8 cellular contexts compared by ENCODE assay signal in the genomic region with DNA sequence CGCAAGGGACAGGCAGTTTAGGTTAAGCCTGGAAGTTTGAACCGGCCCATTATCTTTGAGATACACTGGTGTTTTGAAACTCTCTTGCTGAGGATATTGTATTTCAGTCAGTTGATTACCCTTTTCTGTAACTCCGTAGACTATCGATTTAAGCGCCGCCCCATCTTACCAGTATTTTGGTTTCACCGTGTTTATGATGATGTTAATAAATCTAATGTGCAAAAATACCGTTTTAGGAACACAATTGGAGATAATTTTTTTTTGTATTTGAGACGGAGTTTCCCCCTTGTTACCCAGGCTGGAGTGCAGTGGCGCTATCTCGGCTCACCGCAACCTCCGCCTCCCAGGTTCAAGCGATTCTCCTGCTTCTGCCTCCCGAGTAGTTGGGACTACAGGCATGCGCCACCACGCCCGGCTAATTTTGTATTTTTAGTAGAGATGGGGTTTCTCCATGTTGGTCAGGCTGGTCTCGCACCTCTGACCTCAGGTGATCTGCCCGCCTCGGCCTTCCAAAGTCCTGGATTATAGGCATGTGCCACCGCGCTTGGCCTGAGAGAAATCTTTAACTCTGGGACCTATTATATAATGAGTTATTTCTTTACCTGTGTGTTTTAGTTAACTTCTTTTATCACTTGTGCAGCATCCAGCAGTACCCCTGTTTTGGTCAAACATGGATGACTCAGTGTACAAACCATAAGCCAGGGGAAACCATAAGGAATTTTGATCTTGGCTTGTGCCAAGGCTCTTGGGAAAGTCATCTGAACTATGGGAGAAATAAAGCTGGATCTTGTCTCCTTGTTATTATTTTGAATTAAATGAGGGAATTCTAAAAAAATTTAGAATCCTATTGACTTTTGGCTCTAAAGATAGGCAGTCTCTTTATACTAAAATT. TPM values are rescaled to one million over a fixed set of nuclear protein-coding genes. Genes with fewer than 3 reads are reported as not detected.
DNase-seq lines count a peak whose midpoint lies in the region; ATAC-seq, FAIRE-seq and TF ChIP-seq lines count a peak whose summit lies in the region.

No MANE protein-coding gene starts in this region.

- peak overlapping the region; percentile 88 for H3K9ac ChIP-seq in keratinocyte (ENCODE audit: control insufficient read depth, extremely low read depth, insufficient read depth, low read length)

- no peak for TF ChIP-seq CTCF in keratinocyte (optimal IDR thresholded peaks at IDR 0.05 in 1 of 3, IDR thresholded peaks at IDR 0.05 in 1 of 3, conservative IDR thresholded peaks at IDR 0.05 in 1 of 3; ENCODE audit: extremely low read depth in 1 of 3, insufficient read depth in 2 of 3, low read length in 3 of 3)

- peak; percentile 3 for ATAC-seq in HG03378 (IDR thresholded peaks at IDR 0.05; ENCODE audit: unreplicated experiment)

- peak overlapping the region; percentile 88 for H2AFZ ChIP-seq in keratinocyte (ENCODE audit: control insufficient read depth, low read length)

- H3K4me1 ChIP-seq in keratinocyte (ENCODE audit: control insufficient read depth, extremely low read depth, insufficient read depth, low read length) = peaks cover 20% of the 10 kb centered on the region

- peak overlapping the region; percentile 98 for H3K4me2 ChIP-seq in keratinocyte (ENCODE audit: control insufficient read depth, extremely low read depth, insufficient read depth, low read depth, low read length)

- H3K27me3 ChIP-seq in keratinocyte (ENCODE audit: control insufficient read depth, extremely low read depth, insufficient read depth, low read length) = no peaks in the 10 kb centered on the region

- FAIRE-seq in keratinocyte (lab: Jason Lieb, UNC) = peak; percentile 43

- H4K20me1 ChIP-seq in keratinocyte (ENCODE audit: control insufficient read depth, extremely low read depth, insufficient read depth, low read length) = peaks cover 8% of the 10 kb centered on the region

- no peaks in the 10 kb centered on the region for H3K9me3 ChIP-seq in keratinocyte (ENCODE audit: control insufficient read depth, low read depth, low read length)

- peak overlapping the region; percentile 95 for H3K27ac ChIP-seq in keratinocyte (ENCODE audit: control insufficient read depth, insufficient read depth, low read length)

- dilution Hi-C loops in keratinocyte (cut with MboI; ENCODE audit: extremely low pct_ligation_motif_present, low sequenced_read_pairs) = no loop called here

- H3K36me3 ChIP-seq in keratinocyte (ENCODE audit: control insufficient read depth in 2 of 2, extremely low read depth in 1 of 2, insufficient read depth in 2 of 2, low read length in 2 of 2) = no peaks in the 10 kb centered on the region

- H3K4me3 ChIP-seq in keratinocyte (ENCODE audit: control insufficient read depth in 2 of 3, extremely low read depth in 1 of 3, insufficient read depth in 2 of 3, low read depth in 1 of 3, low read length in 3 of 3) = peak overlapping the region; percentile 88 to 100 (median 94)

- no peaks in the 10 kb centered on the region for H3K9me1 ChIP-seq in keratinocyte (ENCODE audit: control insufficient read depth, extremely low read depth, insufficient read depth, low read length)

- peaks cover 56% of the 10 kb centered on the region for H3K79me2 ChIP-seq in keratinocyte (ENCODE audit: control insufficient read depth, insufficient read depth, low read length)

- DNase-seq in AG20443 (ENCODE audit: low spot score) = peak; percentile 58
- DNase-seq in amniotic stem cell (lab: John Stamatoyannopoulos, UW) = peak; percentile 67
- DNase-seq in keratinocyte (ENCODE audit: low read depth, low spot score) = no peak
- DNase-seq in superior temporal gyrus (ENCODE audit: extremely low spot score) = peak; percentile 45
- no peak for DNase-seq in medulla oblongata (ENCODE audit: extremely low spot score)
- no peak for DNase-seq in NCI-H2107 treated with DMSO at 0.1 percent for 48 hours (lab: John Stamatoyannopoulos, UW; ENCODE audit: unreplicated experiment)
- DNase-seq in GF-D8 (lab: John Stamatoyannopoulos, UW) = no peak

RNA-seq across cellular contexts. Expression of a gene that starts 23.7 kb away (rescaled TPM):
- polyA plus RNA-seq in keratinocyte = 6.9 to 9.3 TPM (median 7.4 TPM) in 3 replicates
- polyA plus RNA-seq in keratinocyte (2011; ENCODE audit: low read depth) = 16.7 TPM
- polyA plus RNA-seq in keratinocyte (2011; cell fraction: cytosol; rRNA removed) = 5.8 and 9.3 TPM in 2 replicates
- 8.4 and 10.4 TPM in 2 replicates for polyA plus RNA-seq in keratinocyte (2011; cell fraction: nucleus; rRNA removed)
- polyA plus RNA-seq in keratinocyte (2012; ENCODE audit: low replicate concordance) = 5.0 and 14.5 TPM in 2 replicates
- 5.7 to 12.6 TPM (median 9.5 TPM) in 3 replicates for polyA minus RNA-seq in keratinocyte
- 12.9 TPM for polyA minus RNA-seq in keratinocyte (2011; cell fraction: cytosol; rRNA and poly(A)+ RNA removed)
- 7.1 and 13.2 TPM in 2 replicates for polyA minus RNA-seq in keratinocyte (2011; cell fraction: nucleus; rRNA and poly(A)+ RNA removed)

Comparison
In these comparisons a context has a peak if more than half of its experiments do, and no peak if none do; other contexts are left out.
1. DNase-seq: peak in AG20443 (single experiment), amniotic stem cell (single experiment) and superior temporal gyrus (single experiment); none in keratinocyte (single experiment), medulla oblongata (single experiment), NCI-H2107 treated with DMSO at 0.1 percent for 48 hours (single experiment) and GF-D8 (single experiment).